Comparison of ENCODE assay signal across 11 cellular contexts in genomic region chr6:38876470-38876869, GRCh38.
DNase-seq lines count a peak whose midpoint lies in the region; ATAC-seq and TF ChIP-seq lines count a peak whose summit lies in the region.
"Had no signal": no experiment of that assay in that cellular context is flagged by ENCODE, and none has a peak within 500 bp of the region (broad histone marks: within the 10 kb centered on the region; RNA-seq: fewer than 3 reads in every experiment).

No MANE protein-coding gene starts in this region.

- peak; percentile 91 for ATAC-seq in activated CD8-positive, alpha-beta T cell treated with anti-CD3 and anti-CD28 coated beads for 36 hours
- no peak for ATAC-seq in HG03095 (IDR thresholded peaks at IDR 0.05; ENCODE audit: unreplicated experiment)
- ATAC-seq: A549 had no signal

- no peaks in the 10 kb centered on the region for H3K27me3 Mint-ChIP-seq in activated CD4-positive, alpha-beta T cell treated with anti-CD3 and anti-CD28 coated beads, Interleukin-2, amount 10 ng/mL, durations not matched to agents 24 days and 14 days
- no peaks in the 10 kb centered on the region for H3K27me3 Mint-ChIP-seq in activated CD8-positive, alpha-beta T cell treated with anti-CD3 and anti-CD28 coated beads for 36 hours

- intact Hi-C loops in activated CD4-positive, alpha-beta T cell treated with anti-CD3 and anti-CD28 coated beads, Interleukin-2, amount 10 ng/mL, durations not matched to agents 24 days and 14 days (cut with micrococcal nuclease) = loop anchor here (5.0 to 10.0 kb wide), 2 partner anchors 238 to 351 kb away; partner anchors contain the start of genes KCNK5 and SAYSD1
- intact Hi-C loops in activated CD8-positive, alpha-beta T cell treated with anti-CD3 and anti-CD28 coated beads for 36 hours (cut with micrococcal nuclease) = no loop called here
- intact Hi-C loops in head of caudate nucleus (cut with DNase I) = no loop called here

- peak overlapping the region; percentile 69 for H3K4me3 Mint-ChIP-seq in activated CD4-positive, alpha-beta T cell treated with anti-CD3 and anti-CD28 coated beads, Interleukin-2, amount 10 ng/mL, durations not matched to agents 24 days and 14 days
- H3K4me3 Mint-ChIP-seq in activated CD8-positive, alpha-beta T cell treated with anti-CD3 and anti-CD28 coated beads for 36 hours = peak overlapping the region; percentile 31
- H3K4me3 Mint-ChIP-seq: nephron had no signal

- POLR2A ChIA-PET in activated CD8-positive, alpha-beta T cell treated with anti-CD3 and anti-CD28 coated beads for 36 hours (lab: Charles Lee) = interaction anchor here (0.5 kb wide), 1 partner anchor 893 kb away, joined by 3 read pairs; no protein-coding TSS in a partner anchor

- peak; percentile 83 for DNase-seq in activated CD4-positive, alpha-beta T cell treated with anti-CD3 and anti-CD28 coated beads, Interleukin-2, amount 10 ng/mL, durations not matched to agents 24 days and 14 days
- no peak for DNase-seq in activated CD4-positive, alpha-beta T cell treated with anti-CD3 and anti-CD28 coated beads for 1 hour
- peak; percentile 67 for DNase-seq in activated CD8-positive, alpha-beta T cell treated with anti-CD3 and anti-CD28 coated beads for 36 hours
- peak in 41 of 42 donors; percentile 2 to 70 (median 34) for DNase-seq in head of caudate nucleus
- DNase-seq in stromal cell of bone marrow (ENCODE audit: low read depth) = peak; percentile 43
- no peak for DNase-seq in kidney tubule cell (ENCODE audit: low spot score)
- no peak for DNase-seq in OCI-M1 (lab: John Stamatoyannopoulos, UW)
- DNase-seq: NCI-H2171 treated with DMSO at 0.1 percent for 48 hours had no signal

- no peak for TF ChIP-seq CTCF in activated CD8-positive, alpha-beta T cell treated with anti-CD3 and anti-CD28 coated beads for 36 hours (IDR thresholded peaks at IDR 0.05)

- CTCF ChIA-PET in activated CD8-positive, alpha-beta T cell treated with anti-CD3 and anti-CD28 coated beads for 36 hours (lab: Charles Lee) = interaction anchor here (1.2 to 2.2 kb wide), 4 partner anchors 21 to 427 kb away, joined by 3 to 7 read pairs (median 5); no protein-coding TSS in a partner anchor

- H3K36me3 Mint-ChIP-seq in activated CD4-positive, alpha-beta T cell treated with anti-CD3 and anti-CD28 coated beads, Interleukin-2, amount 10 ng/mL, durations not matched to agents 24 days and 14 days (ENCODE audit: low read depth) = no peaks in the 10 kb centered on the region
- H3K36me3 Mint-ChIP-seq in activated CD8-positive, alpha-beta T cell treated with anti-CD3 and anti-CD28 coated beads for 36 hours (ENCODE audit: low read depth) = no peaks in the 10 kb centered on the region

- H3K27ac Mint-ChIP-seq in activated CD4-positive, alpha-beta T cell treated with anti-CD3 and anti-CD28 coated beads, Interleukin-2, amount 10 ng/mL, durations not matched to agents 24 days and 14 days = peak overlapping the region; percentile 81
- peak overlapping the region; percentile 84 for H3K27ac Mint-ChIP-seq in activated CD8-positive, alpha-beta T cell treated with anti-CD3 and anti-CD28 coated beads for 36 hours
- H3K27ac Mint-ChIP-seq: nephron had no signal

- no peaks in the 10 kb centered on the region for H3K9me3 Mint-ChIP-seq in activated CD4-positive, alpha-beta T cell treated with anti-CD3 and anti-CD28 coated beads, Interleukin-2, amount 10 ng/mL, durations not matched to agents 24 days and 14 days
- peaks cover 4% of the 10 kb centered on the region for H3K9me3 Mint-ChIP-seq in activated CD8-positive, alpha-beta T cell treated with anti-CD3 and anti-CD28 coated beads for 36 hours

- peaks cover 16% of the 10 kb centered on the region for H3K4me1 Mint-ChIP-seq in activated CD4-positive, alpha-beta T cell treated with anti-CD3 and anti-CD28 coated beads, Interleukin-2, amount 10 ng/mL, durations not matched to agents 24 days and 14 days
- H3K4me1 Mint-ChIP-seq in activated CD8-positive, alpha-beta T cell treated with anti-CD3 and anti-CD28 coated beads for 36 hours (ENCODE audit: low read depth) = peaks cover 27% of the 10 kb centered on the region
- H3K4me1 Mint-ChIP-seq: nephron had no signal

Comparison
In these comparisons a context has a peak if more than half of its experiments do, and no peak if none do; other contexts are left out.
1. DNase-seq: peak in activated CD4-positive, alpha-beta T cell treated with anti-CD3 and anti-CD28 coated beads, Interleukin-2, amount 10 ng/mL, durations not matched to agents 24 days and 14 days (single experiment), activated CD8-positive, alpha-beta T cell treated with anti-CD3 and anti-CD28 coated beads for 36 hours (single experiment), head of caudate nucleus (41 of 42) and stromal cell of bone marrow (single experiment); none in activated CD4-positive, alpha-beta T cell treated with anti-CD3 and anti-CD28 coated beads for 1 hour (single experiment), kidney tubule cell (single experiment) and OCI-M1 (single experiment).